ENCODE assay signal across 11 cellular contexts in the genomic region with DNA sequence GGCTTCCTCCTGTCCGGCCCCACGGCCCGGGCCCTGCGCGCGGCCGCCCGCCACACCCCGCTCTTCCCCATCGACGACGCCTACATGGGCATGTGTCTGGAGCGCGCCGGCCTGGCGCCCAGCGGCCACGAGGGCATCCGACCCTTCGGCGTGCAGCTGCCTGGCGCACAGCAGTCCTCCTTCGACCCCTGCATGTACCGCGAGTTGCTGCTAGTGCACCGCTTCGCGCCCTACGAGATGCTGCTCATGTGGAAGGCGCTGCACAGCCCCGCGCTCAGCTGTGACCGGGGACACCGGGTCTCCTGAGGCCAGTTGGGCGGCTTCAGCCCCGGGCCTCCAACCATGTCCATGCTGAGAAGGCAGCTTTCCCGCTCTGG. TPM values are rescaled to one million over a fixed set of nuclear protein-coding genes. Genes with fewer than 3 reads are reported as not detected.
"Had no signal": no experiment of that assay in that cellular context is flagged by ENCODE, and none has a peak within 500 bp of the region (broad histone marks: within the 10 kb centered on the region; RNA-seq: fewer than 3 reads in every experiment).

No MANE protein-coding gene starts in this region.

- H3K36me3 ChIP-seq: neutrophil had no signal

- H3K27ac ChIP-seq: neutrophil had no signal

- H3K9me3 Mint-ChIP-seq: activated CD8-positive, alpha-beta T cell treated with anti-CD3 and anti-CD28 coated beads for 36 hours; activated naive CD4-positive, alpha-beta T cell treated with anti-CD3 and anti-CD28 coated beads, Interleukin-2, amount 10 ng/mL, durations not matched to agents 7 days and 5 days; activated T-helper 2 cell treated with anti-CD3 and anti-CD28 coated beads, Interferon-gamma antibody, Interleukin-2, Interleukin-4, amounts not matched to agents 10 μg/mL and 5 μg/mL and 100 μg/mL, durations not matched to agents 14 hours and 24 hours and 36 hours had no signal

- H3K27ac Mint-ChIP-seq: activated CD4-positive, alpha-beta T cell treated with anti-CD3 and anti-CD28 coated beads for 36 hours; activated CD8-positive, alpha-beta T cell treated with anti-CD3 and anti-CD28 coated beads for 36 hours; activated naive CD4-positive, alpha-beta T cell treated with anti-CD3 and anti-CD28 coated beads, Interleukin-2, amount 10 ng/mL, durations not matched to agents 7 days and 5 days; activated T-helper 2 cell treated with anti-CD3 and anti-CD28 coated beads, Interferon-gamma antibody, Interleukin-2, Interleukin-4, amounts not matched to agents 10 μg/mL and 5 μg/mL and 100 μg/mL, durations not matched to agents 14 hours and 24 hours and 36 hours had no signal

- H3K9me3 ChIP-seq: neutrophil had no signal

- DNase-seq: effector CD4-positive, alpha-beta T cell; foreskin melanocyte; stimulated activated naive CD4-positive, alpha-beta T cell treated with Interleukin-2 at 50 U/mL for 16 hours; T-helper 9 cell had no signal

- H3K36me3 Mint-ChIP-seq: activated naive CD4-positive, alpha-beta T cell treated with anti-CD3 and anti-CD28 coated beads, Interleukin-2, amount 10 ng/mL, durations not matched to agents 7 days and 5 days had no signal

- H3K4me3 Mint-ChIP-seq: activated CD8-positive, alpha-beta T cell treated with anti-CD3 and anti-CD28 coated beads for 36 hours; activated naive CD4-positive, alpha-beta T cell treated with anti-CD3 and anti-CD28 coated beads, Interleukin-2, amount 10 ng/mL, durations not matched to agents 7 days and 5 days had no signal

RNA-seq across cellular contexts. Expression of gene B3GNT6, which starts 6.2 kb away (rescaled TPM):
- total RNA-seq: activated CD4-positive, alpha-beta T cell treated with anti-CD3 and anti-CD28 coated beads for 36 hours; activated CD8-positive, alpha-beta T cell treated with anti-CD3 and anti-CD28 coated beads for 36 hours; activated T-helper 2 cell treated with anti-CD3 and anti-CD28 coated beads, Interferon-gamma antibody, Interleukin-2, Interleukin-4, amounts not matched to agents 10 μg/mL and 5 μg/mL and 100 μg/mL, durations not matched to agents 14 hours and 24 hours and 36 hours; left lobe of liver; urinary bladder had no signal
- polyA plus RNA-seq: urinary bladder had no signal
